ENCODE assay signal across 24 cellular contexts in genomic region chr16:61891460-61891859, GRCh38.
A peak's percentile ranks its signal among the peaks of the same experiment; 100 is the strongest.
DNase-seq lines count a peak whose midpoint lies in the region; ATAC-seq, FAIRE-seq and TF ChIP-seq lines count a peak whose summit lies in the region.
"Had no signal": no experiment of that assay in that cellular context is flagged by ENCODE, and none has a peak within 500 bp of the region (broad histone marks: within the 10 kb centered on the region; RNA-seq: fewer than 3 reads in every experiment).

No MANE protein-coding gene starts in this region.

- H3K27ac Mint-ChIP-seq in MCF 10A (ENCODE audit: low read depth, unreplicated experiment) = no peak overlapping the region
- H3K27ac Mint-ChIP-seq: CD4-positive, CD25-positive, alpha-beta regulatory T cell; H9 had no signal

- ATAC-seq in GM12878 (peak; percentile 65; the same call in 2 of the 3 replicates), gastrocnemius medialis (no peak), GM18517 (IDR thresholded peaks at IDR 0.05; ENCODE audit: unreplicated experiment) (no peak)
- ATAC-seq: Panc1, Right ventricle myocardium inferior had no signal

- POLR2A ChIA-PET in MCF 10A (lab: Yijun Ruan, JAX) = interaction anchor here (0.6 to 2.1 kb wide), 5 partner anchors 9 to 1079 kb away, joined by 3 to 8 read pairs (median 3); no protein-coding TSS in a partner anchor
- POLR2A ChIA-PET in GM12878 (lab: Charles Lee) = no interaction called here

- H3K36me3 ChIP-seq in breast epithelium (no peaks in the 10 kb centered on the region), GM12878 (ENCODE audit: control insufficient read depth in 2 of 2, insufficient read depth in 2 of 2, low read length in 1 of 2) (no peaks in the 10 kb centered on the region), gastrocnemius medialis (no peaks in the 10 kb centered on the region)

- H3K9ac ChIP-seq in GM12878 (ENCODE audit: control insufficient read depth, insufficient read depth, low read length) = no peak overlapping the region

- H3K9me3 ChIP-seq in breast epithelium = no peaks in the 10 kb centered on the region
- no peaks in the 10 kb centered on the region for H3K9me3 ChIP-seq in GM12878 (replicated peaks; ENCODE audit: control insufficient read depth, insufficient read depth, low read length)
- H3K9me3 ChIP-seq in gastrocnemius medialis = no peaks in the 10 kb centered on the region

- H2AFZ ChIP-seq in GM12878 (ENCODE audit: control insufficient read depth, low read depth, low read length) = no peak overlapping the region

- peaks cover 13% of the 10 kb centered on the region for H3K4me1 Mint-ChIP-seq in MCF 10A (ENCODE audit: insufficient read depth, unreplicated experiment)
- H3K4me1 Mint-ChIP-seq: CD4-positive, CD25-positive, alpha-beta regulatory T cell had no signal

- H4K20me1 ChIP-seq in GM12878 (ENCODE audit: control insufficient read depth, insufficient read depth) = no peaks in the 10 kb centered on the region

- no peak for TF ChIP-seq CTCF in MCF 10A (IDR thresholded peaks at IDR 0.05; ENCODE audit: unreplicated experiment)
- TF ChIP-seq CTCF in breast epithelium (IDR thresholded peaks at IDR 0.05) = no peak
- no peak for TF ChIP-seq CTCF in GM12878 (IDR thresholded peaks at IDR 0.05 in 2 of 3, conservative IDR thresholded peaks at IDR 0.05 in 1 of 3; ENCODE audit: control insufficient read depth in 2 of 3, extremely low read depth in 1 of 3, insufficient read depth in 1 of 3, low read depth in 3 of 3, low read length in 3 of 3)
- TF ChIP-seq CTCF in gastrocnemius medialis (IDR thresholded peaks at IDR 0.05 in 4 of 5, conservative IDR thresholded peaks at IDR 0.05 in 1 of 5) = no peak

- RAD21 ChIA-PET in GM12878 (lab: Charles Lee; ENCODE audit: unreplicated experiment) = interaction anchor here (0.8 to 1.2 kb wide), 2 partner anchors 24 to 46 kb away, joined by 3 read pairs; no protein-coding TSS in a partner anchor

- H3K27me3 Mint-ChIP-seq in MCF 10A (ENCODE audit: insufficient read depth, unreplicated experiment) = no peaks in the 10 kb centered on the region
- H3K27me3 Mint-ChIP-seq: CD4-positive, CD25-positive, alpha-beta regulatory T cell had no signal

- no peak overlapping the region for H3K4me2 ChIP-seq in GM12878 (ENCODE audit: control insufficient read depth, insufficient read depth)

- DNase-seq in MCF 10A (ENCODE audit: unreplicated experiment) (no peak), breast epithelium (ENCODE audit: low spot score in 2 of 2) (no peak), NOMO-1 treated with dmso at 0.1 percent for 144 hours (lab: John Stamatoyannopoulos, UW; ENCODE audit: unreplicated experiment) (peak; percentile 29), GM12878 (ENCODE audit: low read depth, low spot score) (no peak), gastrocnemius medialis (no peak), NCI-H748 (lab: John Stamatoyannopoulos, UW; ENCODE audit: unreplicated experiment) (no peak), NCI-H2029 treated with DMSO at 0.1 percent for 48 hours (lab: John Stamatoyannopoulos, UW) (no peak)
- DNase-seq: 8988T; CD4-positive, CD25-positive, alpha-beta regulatory T cell; COR-L47; DMS 273 treated with DMSO at 0.1 percent for 48 hours; GDM1; H9; KG1; NCI-H1092; NCI-H2081 treated with DMSO at 0.1 percent for 48 hours; NCI-H446 treated with DMSO at 0.1 percent for 48 hours; NCI-H69; NK-92 treated with Interleukin-12 subunit alpha and Interleukin-12 subunit beta, amount 100 ng/mL, for 24 hours had no signal

- H3K4me3 Mint-ChIP-seq in MCF 10A (ENCODE audit: unreplicated experiment) = peak overlapping the region; percentile 21
- H3K4me3 Mint-ChIP-seq: CD4-positive, CD25-positive, alpha-beta regulatory T cell; H9 had no signal

- no peaks in the 10 kb centered on the region for H3K36me3 Mint-ChIP-seq in MCF 10A (ENCODE audit: insufficient read depth, unreplicated experiment)
- H3K36me3 Mint-ChIP-seq: CD4-positive, CD25-positive, alpha-beta regulatory T cell had no signal

- H3K27me3 ChIP-seq in breast epithelium (no peaks in the 10 kb centered on the region), GM12878 (replicated peaks in 1 of 2; ENCODE audit: control insufficient read depth in 2 of 2, insufficient read depth in 2 of 2, low read length in 1 of 2) (no peaks in the 10 kb centered on the region), gastrocnemius medialis (no peaks in the 10 kb centered on the region)

- SMC1A ChIA-PET in GM12878 (lab: Charles Lee; ENCODE audit: uncharacterized antibody, unreplicated experiment) = interaction anchor here (0.7 to 1.8 kb wide), 3 partner anchors 9 to 39 kb away, joined by 3 to 5 read pairs (median 5); no protein-coding TSS in a partner anchor

- no peak for TF ChIP-seq EP300 in GM12878 (IDR thresholded peaks at IDR 0.05; ENCODE audit: borderline replicate concordance in 1 of 2, control insufficient read depth in 1 of 2, low read depth in 2 of 2, low read length in 2 of 2)

- no peaks in the 10 kb centered on the region for H3K79me2 ChIP-seq in GM12878 (ENCODE audit: control insufficient read depth, insufficient read depth, low read length)

- CTCF ChIA-PET in MCF 10A (lab: Yijun Ruan, JAX) (no interaction called here), GM12878 (lab: Yijun Ruan, JAX) (interaction anchor here (1.6 kb wide), 1 partner anchor 10 kb away, joined by 4 read pairs; no protein-coding TSS in a partner anchor)

- no peak overlapping the region for H3K27ac ChIP-seq in breast epithelium
- H3K27ac ChIP-seq in GM12878 (ENCODE audit: control insufficient read depth, insufficient read depth) = no peak overlapping the region
- H3K27ac ChIP-seq in gastrocnemius medialis = no peak overlapping the region
- H3K27ac ChIP-seq: SK-N-MC had no signal

- TF ChIP-seq POLR2A in breast epithelium (IDR thresholded peaks at IDR 0.05) = no peak
- TF ChIP-seq POLR2A in GM12878 (IDR thresholded peaks at IDR 0.05; ENCODE audit: low read depth, low read length) = no peak
- no peak for TF ChIP-seq POLR2A in gastrocnemius medialis (IDR thresholded peaks at IDR 0.05)

- H3K4me1 ChIP-seq in breast epithelium (no peaks in the 10 kb centered on the region), GM12878 (ENCODE audit: control insufficient read depth, insufficient read depth, low read length) (no peaks in the 10 kb centered on the region), gastrocnemius medialis (no peaks in the 10 kb centered on the region)

- no TSS peak for BruUV-seq in MCF 10A (replicated peaks; lab: Mats Ljungman, UMichigan)
- no TSS peak for BruUV-seq in GM12878 (replicated peaks; lab: Mats Ljungman, UMichigan)

- FAIRE-seq in GM12878 (lab: Jason Lieb, UNC) = no peak
- FAIRE-seq: GM18507 had no signal

- no peak overlapping the region for H3K4me3 ChIP-seq in breast epithelium
- no peak overlapping the region for H3K4me3 ChIP-seq in GM12878
- no peak overlapping the region for H3K4me3 ChIP-seq in gastrocnemius medialis
- H3K4me3 ChIP-seq: SK-N-MC had no signal

- in situ Hi-C loops in GM12878 (cut with MboI) = no loop called here
- in situ Hi-C loops in gastrocnemius medialis (cut with MboI; ENCODE audit: low sequenced_read_pairs in 4 of 4) = no loop called here

- intact Hi-C loops in MCF 10A (cut with micrococcal nuclease) (no loop called here), breast epithelium (cut with DNase I; ENCODE audit: low total_unique reads) (no loop called here), GM12878 (cut with micrococcal nuclease; ENCODE audit: unreplicated experiment) (no loop called here), gastrocnemius medialis (cut with DNase I; ENCODE audit: low total_unique reads) (no loop called here)

- H3K9me3 Mint-ChIP-seq in MCF 10A (ENCODE audit: unreplicated experiment) = peaks cover 10% of the 10 kb centered on the region

- TF ChIP-seq RAD21 in GM12878 (IDR thresholded peaks at IDR 0.05; ENCODE audit: insufficient read depth, low read depth, low read length) = no peak

- WGBS in GM12878 (ENCODE audit: insufficient coverage, insufficient replicate concordance, low lambda C conversion rate, missing lambda C conversion rate) = 10% methylated on average over 3 of the region's 3 CpGs

TF ChIP-seq in GM12878, 131 proteins besides CTCF, POLR2A, EP300 and RAD21:
- TF ChIP-seq PRDM15 (CRISPR knock-in tag; IDR thresholded peaks at IDR 0.05) = no peak
- 0 out of 2 replicates have a peak, but pooled peaks have one; percentile 9 for TF ChIP-seq RUNX3 (IDR thresholded peaks at IDR 0.05; ENCODE audit: low read length)
